8 cellular contexts compared by ENCODE assay signal in genomic region chr2:201860541-201861154, GRCh38. TPM values are rescaled to one million over a fixed set of nuclear protein-coding genes. Genes with fewer than 3 reads are reported as not detected.
A peak's percentile ranks its signal among the peaks of the same experiment; 100 is the strongest.
DNase-seq lines count a peak whose midpoint lies in the region; ATAC-seq and TF ChIP-seq lines count a peak whose summit lies in the region.

No MANE protein-coding gene starts in this region.

- H3K27me3 Mint-ChIP-seq in activated naive CD8-positive, alpha-beta T cell treated with anti-CD3 and anti-CD28 coated beads, Interleukin-2, amount 10 ng/mL, durations not matched to agents 7 days and 5 days: peaks cover 53% of the 10 kb centered on the region

- peak; percentile 85 for TF ChIP-seq CTCF in cardiac muscle cell (IDR thresholded peaks at IDR 0.05; ENCODE audit: low read depth, low read length)

- DNase-seq in D341Med (ENCODE audit: low spot score) (peak; percentile 76), OCI-M2 (lab: John Stamatoyannopoulos, UW; ENCODE audit: unreplicated experiment) (peak; percentile 23), cardiac muscle cell (ENCODE audit: low read depth in 1 of 2, low spot score in 1 of 2) (peak; percentile 77 to 86), pons (ENCODE audit: low spot score) (peak; percentile 86), mesenteric fat pad (ENCODE audit: low spot score) (no peak)
- peak; percentile 54 for DNase-seq in Jurkat, Clone E6-1 (ENCODE audit: low read depth, low spot score)
- DNase-seq in activated naive CD8-positive, alpha-beta T cell treated with anti-CD3 and anti-CD28 coated beads, Interleukin-2, amount 10 ng/mL, durations not matched to agents 7 days and 5 days: no peak

- ATAC-seq in GM19397 (IDR thresholded peaks at IDR 0.05; ENCODE audit: unreplicated experiment): peak; percentile 93
- peak; percentile 65 for ATAC-seq in activated naive CD8-positive, alpha-beta T cell treated with anti-CD3 and anti-CD28 coated beads, Interleukin-2, amount 10 ng/mL, durations not matched to agents 7 days and 5 days (ENCODE audit: low read depth)

- H3K36me3 Mint-ChIP-seq in activated naive CD8-positive, alpha-beta T cell treated with anti-CD3 and anti-CD28 coated beads, Interleukin-2, amount 10 ng/mL, durations not matched to agents 7 days and 5 days: no peaks in the 10 kb centered on the region

- H3K4me1 ChIP-seq in cardiac muscle cell (ENCODE audit: low read depth): no peaks in the 10 kb centered on the region

- H3K27me3 ChIP-seq in cardiac muscle cell: peaks cover 64% of the 10 kb centered on the region

- H3K4me1 Mint-ChIP-seq in activated naive CD8-positive, alpha-beta T cell treated with anti-CD3 and anti-CD28 coated beads, Interleukin-2, amount 10 ng/mL, durations not matched to agents 7 days and 5 days: peaks cover 12% of the 10 kb centered on the region

- H3K4me3 Mint-ChIP-seq in activated naive CD8-positive, alpha-beta T cell treated with anti-CD3 and anti-CD28 coated beads, Interleukin-2, amount 10 ng/mL, durations not matched to agents 7 days and 5 days: no peak overlapping the region

- no peaks in the 10 kb centered on the region for H3K9me3 Mint-ChIP-seq in activated naive CD8-positive, alpha-beta T cell treated with anti-CD3 and anti-CD28 coated beads, Interleukin-2, amount 10 ng/mL, durations not matched to agents 7 days and 5 days

- H3K27ac ChIP-seq in cardiac muscle cell: no peak overlapping the region

- H3K27ac Mint-ChIP-seq in activated naive CD8-positive, alpha-beta T cell treated with anti-CD3 and anti-CD28 coated beads, Interleukin-2, amount 10 ng/mL, durations not matched to agents 7 days and 5 days: no peak overlapping the region

- no peak overlapping the region for H3K4me3 ChIP-seq in Jurkat, Clone E6-1 (ENCODE audit: low read length)
- no peak overlapping the region for H3K4me3 ChIP-seq in cardiac muscle cell

- no peaks in the 10 kb centered on the region for H3K9me3 ChIP-seq in cardiac muscle cell (ENCODE audit: low read depth)

- no peaks in the 10 kb centered on the region for H3K36me3 ChIP-seq in cardiac muscle cell

- POLR2A ChIA-PET in activated naive CD8-positive, alpha-beta T cell treated with anti-CD3 and anti-CD28 coated beads, Interleukin-2, amount 10 ng/mL, durations not matched to agents 7 days and 5 days (lab: Charles Lee): no interaction called here

RNA-seq across cellular contexts. Expression of gene CDK15, which starts 54.3 kb away (rescaled TPM):
- polyA plus RNA-seq in Jurkat, Clone E6-1 (2012; ENCODE audit: insufficient read depth, insufficient read length): not detected
- not detected for total RNA-seq in activated naive CD8-positive, alpha-beta T cell treated with anti-CD3 and anti-CD28 coated beads, Interleukin-2, amount 10 ng/mL, durations not matched to agents 7 days and 5 days
- total RNA-seq in cardiac muscle cell: not detected in 2 replicates
- polyA plus RNA-seq in cardiac muscle cell: not detected in 2 replicates
- 1.9 TPM for total RNA-seq in mesenteric fat pad

Comparison
In these comparisons a context has a peak if more than half of its experiments do, and no peak if none do; other contexts are left out.
1. DNase-seq: peak in D341Med (single experiment), Jurkat, Clone E6-1 (single experiment), OCI-M2 (single experiment), cardiac muscle cell (2 of 2) and pons (single experiment); none in activated naive CD8-positive, alpha-beta T cell treated with anti-CD3 and anti-CD28 coated beads, Interleukin-2, amount 10 ng/mL, durations not matched to agents 7 days and 5 days (single experiment) and mesenteric fat pad (single experiment).